18 cellular contexts compared by ENCODE assay signal in the genomic region with DNA sequence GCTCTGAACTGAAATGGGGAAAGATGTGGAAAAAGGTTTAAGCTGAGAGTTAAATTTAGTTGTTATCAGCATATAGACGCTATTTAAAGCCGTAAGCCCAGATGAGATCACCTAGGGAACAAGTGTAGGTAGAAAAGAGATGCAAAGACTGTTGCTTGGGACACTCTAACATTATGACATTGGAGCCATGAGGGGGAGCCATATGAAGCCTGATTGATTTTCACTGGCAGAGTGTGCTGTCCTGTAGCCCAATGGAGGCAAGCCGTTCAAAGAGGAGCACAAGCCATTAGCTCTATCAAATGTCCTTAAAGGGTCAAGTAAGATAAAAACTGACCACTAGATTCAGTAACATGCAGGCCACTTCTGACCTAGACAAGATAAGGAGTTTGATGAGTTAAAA.
DNase-seq lines count a peak whose midpoint lies in the region; ATAC-seq, FAIRE-seq and TF ChIP-seq lines count a peak whose summit lies in the region.
"Had no signal": no experiment of that assay in that cellular context is flagged by ENCODE, and none has a peak within 500 bp of the region (broad histone marks: within the 10 kb centered on the region; RNA-seq: fewer than 3 reads in every experiment).

No MANE protein-coding gene starts in this region.

- FAIRE-seq in H54 (lab: Jason Lieb, UNC), result peak; percentile 73
- FAIRE-seq in pancreas (lab: Jason Lieb, UNC), result no peak
- FAIRE-seq: GM19239, HepG2 had no signal

- TF ChIP-seq EP300 in SK-N-SH (IDR thresholded peaks at IDR 0.05; ENCODE audit: borderline replicate concordance in 1 of 2, low read depth in 1 of 2, low read length in 1 of 2), result no peak

- CTCF ChIA-PET in SK-N-SH (lab: Yijun Ruan, JAX), result interaction anchor here (0.9 to 5.5 kb wide), 6 partner anchors 48 to 214 kb away, joined by 3 to 36 read pairs (median 4); no protein-coding TSS in a partner anchor

- H3K27ac ChIP-seq in SK-N-SH (ENCODE audit: low read depth in 2 of 2, low read length in 1 of 2) (peak overlapping the region; percentile 90 to 100; a peak in 3 of 4 replicates), pancreas (no peak overlapping the region), right lobe of liver (no peak overlapping the region)
- H3K27ac ChIP-seq: KMS-11 had no signal

- H3K4me3 ChIP-seq in Loucy (ENCODE audit: low read length, poor library complexity, severe bottlenecking), result no peak overlapping the region
- no peak overlapping the region for H3K4me3 ChIP-seq in SK-N-SH (ENCODE audit: low read depth in 2 of 2, low read length in 1 of 2)
- H3K4me3 ChIP-seq in pancreas, result no peak overlapping the region
- no peak overlapping the region for H3K4me3 ChIP-seq in right lobe of liver
- H3K4me3 ChIP-seq: MG63 had no signal

- intact Hi-C loops in pancreas (cut with DNase I), result no loop called here
- intact Hi-C loops in right lobe of liver (cut with DNase I), result no loop called here

- no peak for TF ChIP-seq POLR2A in H54 (IDR thresholded peaks at IDR 0.05; ENCODE audit: low read depth, low read length)
- TF ChIP-seq POLR2A in right lobe of liver (IDR thresholded peaks at IDR 0.05), result no peak

- H3F3A ChIP-seq in Loucy (ENCODE audit: low read depth) (peaks cover 9% of the 10 kb centered on the region; the same call in 1 of the 2 replicates), SK-N-SH (replicated peaks; ENCODE audit: insufficient read depth) (peaks cover 35% of the 10 kb centered on the region)

- no peak overlapping the region for H3K9ac ChIP-seq in Loucy (ENCODE audit: low read depth, low read length, poor library complexity, severe bottlenecking)
- H3K9ac ChIP-seq in SK-N-SH, result no peak overlapping the region
- H3K9ac ChIP-seq: KMS-11 had no signal

- no peak overlapping the region for H3K4me2 ChIP-seq in Loucy (ENCODE audit: low read depth, low read length, poor library complexity, severe bottlenecking)
- no peak overlapping the region for H3K4me2 ChIP-seq in SK-N-SH
- H3K4me2 ChIP-seq: KMS-11 had no signal

- H2AFZ ChIP-seq in Loucy (ENCODE audit: low read length) (no peak overlapping the region), SK-N-SH (ENCODE audit: low read depth) (no peak overlapping the region)

- H3K27me3 ChIP-seq in Loucy (ENCODE audit: insufficient read depth, low read length, poor library complexity, severe bottlenecking) (no peaks in the 10 kb centered on the region), SK-N-SH (ENCODE audit: insufficient read depth) (no peaks in the 10 kb centered on the region), pancreas (no peaks in the 10 kb centered on the region), right lobe of liver (no peaks in the 10 kb centered on the region)
- H3K27me3 ChIP-seq: MG63 had no signal

- H3K79me2 ChIP-seq in Loucy (ENCODE audit: insufficient read depth, low read length) (no peaks in the 10 kb centered on the region), SK-N-SH (ENCODE audit: insufficient read depth) (no peaks in the 10 kb centered on the region)

- no peaks in the 10 kb centered on the region for H3K36me3 ChIP-seq in Loucy (ENCODE audit: insufficient read depth, low read length)
- no peaks in the 10 kb centered on the region for H3K36me3 ChIP-seq in SK-N-SH (replicated peaks in 1 of 2; ENCODE audit: control insufficient read depth in 1 of 2, insufficient read depth in 2 of 2, low read length in 1 of 2)
- no peaks in the 10 kb centered on the region for H3K36me3 ChIP-seq in pancreas
- H3K36me3 ChIP-seq in right lobe of liver, result no peaks in the 10 kb centered on the region
- H3K36me3 ChIP-seq: MG63 had no signal

- H3K9me3 ChIP-seq in Loucy (ENCODE audit: insufficient read depth, low read depth, low read length) (no peaks in the 10 kb centered on the region), SK-N-SH (no peaks in the 10 kb centered on the region), pancreas (no peaks in the 10 kb centered on the region), right lobe of liver (no peaks in the 10 kb centered on the region)
- H3K9me3 ChIP-seq: MG63 had no signal

- TF ChIP-seq RAD21 in SK-N-SH (IDR thresholded peaks at IDR 0.05; ENCODE audit: low read length), result peak; percentile 55

- POLR2A ChIA-PET in SK-N-SH (lab: Yijun Ruan, JAX), result interaction anchor here (0.5 to 1.0 kb wide), 2 partner anchors 223 to 401 kb away, joined by 3 read pairs; partner anchors contain the start of gene TWIST1

- WGBS in SK-N-SH (ENCODE audit: low lambda C conversion rate), result 93% methylated on average over 3 of the region's 3 CpGs
- 57 to 75% methylated on average over 3 of the region's 3 CpGs for WGBS in pancreas, 2 donors
- WGBS in right lobe of liver (ENCODE audit: insufficient coverage, low coverage, low lambda C conversion rate, missing lambda C conversion rate), result 70% methylated on average over 3 of the region's 3 CpGs

- H3K9me2 ChIP-seq in Loucy (replicated peaks; ENCODE audit: low read depth, low read length) (no peaks in the 10 kb centered on the region), SK-N-SH (no peaks in the 10 kb centered on the region)

- TF ChIP-seq CTCF in Loucy (conservative IDR thresholded peaks at IDR 0.05; ENCODE audit: low read length) (0 out of 2 replicates have a peak, but pooled peaks have one; percentile 18), SK-N-SH (IDR thresholded peaks at IDR 0.05) (peak; percentile 29; the same call in 1 of the 2 replicates), pancreas (IDR thresholded peaks at IDR 0.05) (no peak), right lobe of liver (IDR thresholded peaks at IDR 0.05) (no peak)

- DNase-seq in H54 (ENCODE audit: insufficient read length, low spot score) (no peak), SK-N-SH (no peak), left kidney (ENCODE audit: low read depth, low spot score) (peak; percentile 4), NCI-H510A (lab: John Stamatoyannopoulos, UW) (no peak), pancreas (no peak), right lobe of liver (no peak)
- DNase-seq: CD4-positive, alpha-beta memory T cell; MG63; NCI-H1105; NCI-H187; NCI-H446; NCI-H774 had no signal

- H4K20me1 ChIP-seq in Loucy (ENCODE audit: insufficient read depth, low read length, poor library complexity, severe bottlenecking) (no peaks in the 10 kb centered on the region), SK-N-SH (ENCODE audit: insufficient read depth) (no peaks in the 10 kb centered on the region)

- ATAC-seq in HG02840 (IDR thresholded peaks at IDR 0.05; ENCODE audit: low FRiP score, unreplicated experiment) (no peak), pancreas (no peak), right lobe of liver (no peak)
- ATAC-seq: HepG2, Right ventricle myocardium inferior had no signal

- H3K4me1 ChIP-seq in Loucy (ENCODE audit: insufficient read depth, low read length, poor library complexity, severe bottlenecking) (peaks cover 46% of the 10 kb centered on the region), SK-N-SH (ENCODE audit: control insufficient read depth in 1 of 2, insufficient read depth in 2 of 2, low read depth in 1 of 2, low read length in 1 of 2) (peaks cover 25 to 66% of the 10 kb centered on the region in 2 experiments), pancreas (no peaks in the 10 kb centered on the region), right lobe of liver (no peaks in the 10 kb centered on the region)

TF ChIP-seq in SK-N-SH, 30 proteins besides CTCF, POLR2A, EP300 and RAD21:
- TF ChIP-seq SMC3 (IDR thresholded peaks at IDR 0.05; ENCODE audit: low read depth, low read length) (peak; percentile 24; the same call in 1 of the 2 replicates), MXI1 (IDR thresholded peaks at IDR 0.05; ENCODE audit: low read depth, low read length) (no peak)

Comparison
In these comparisons a context has a peak if more than half of its experiments do, and no peak if none do; other contexts are left out.
1. CTCF ChIP-seq: peak in Loucy (single experiment) and SK-N-SH (single experiment); none in pancreas (0 of 4) and right lobe of liver (0 of 4).
2. H3K27ac ChIP-seq: peak in SK-N-SH (2 of 2); none in pancreas (0 of 4) and right lobe of liver (0 of 3).